8 cellular contexts compared by ENCODE assay signal in genomic region chr13:101453784-101454201, GRCh38. TPM values are rescaled to one million over a fixed set of nuclear protein-coding genes. Genes with fewer than 3 reads are reported as not detected.
DNase-seq lines count a peak whose midpoint lies in the region; ATAC-seq lines count a peak whose summit lies in the region.

No MANE protein-coding gene starts in this region.

- DNase-seq in ACHN (peak; percentile 44), NT2/D1 (ENCODE audit: low read depth, low spot score) (no peak), Right ventricle myocardium superior (peak; percentile 42), globus pallidus (ENCODE audit: low spot score) (no peak), OCI-M1 (lab: John Stamatoyannopoulos, UW) (no peak)
- peak in 1 of 2 donors; percentile 7 for DNase-seq in stimulated activated naive CD8-positive, alpha-beta T cell treated with anti-CD3 and anti-CD28 coated beads, Interleukin-15, amount 100 ng/mL, for 72 hours

- ATAC-seq in GM21360 (IDR thresholded peaks at IDR 0.05; ENCODE audit: unreplicated experiment) (peak; percentile 40), Right ventricle myocardium superior (ENCODE audit: poor library complexity) (peak; percentile 89), HG03139 (IDR thresholded peaks at IDR 0.05; ENCODE audit: unreplicated experiment) (no peak)
- peak; percentile 37 for ATAC-seq in stimulated activated naive CD8-positive, alpha-beta T cell treated with anti-CD3 and anti-CD28 coated beads, Interleukin-15, amount 100 ng/mL, for 72 hours

- no peaks in the 10 kb centered on the region for H3K27me3 ChIP-seq in NT2/D1 (ENCODE audit: insufficient read depth, insufficient read length)

- in situ Hi-C loops in ACHN (cut with HindIII; ENCODE audit: low pct_ligation_motif_present, low pct_unique_long_range_greater_than_20kb, low sequenced_read_pairs) = no loop called here

- H3K27ac Mint-ChIP-seq in stimulated activated naive CD8-positive, alpha-beta T cell treated with anti-CD3 and anti-CD28 coated beads, Interleukin-15, amount 100 ng/mL, for 72 hours = no peak overlapping the region

- H3K9ac ChIP-seq in NT2/D1 (ENCODE audit: insufficient read length, low read depth) = no peak overlapping the region

- peaks cover 2% of the 10 kb centered on the region for H3K4me1 ChIP-seq in NT2/D1 (ENCODE audit: insufficient read depth, insufficient read length)

- intact Hi-C loops in Right ventricle myocardium superior (cut with DNase I) = no loop called here

- H3K27me3 Mint-ChIP-seq in stimulated activated naive CD8-positive, alpha-beta T cell treated with anti-CD3 and anti-CD28 coated beads, Interleukin-15, amount 100 ng/mL, for 72 hours = peaks cover 36% of the 10 kb centered on the region

- no peaks in the 10 kb centered on the region for H3K36me3 ChIP-seq in NT2/D1 (ENCODE audit: insufficient read depth, insufficient read length, low read length)

- peak overlapping the region; percentile 8 for H3K4me3 ChIP-seq in NT2/D1 (ENCODE audit: insufficient read length, low read depth)

- no peaks in the 10 kb centered on the region for H3K9me3 Mint-ChIP-seq in stimulated activated naive CD8-positive, alpha-beta T cell treated with anti-CD3 and anti-CD28 coated beads, Interleukin-15, amount 100 ng/mL, for 72 hours

- peak overlapping the region in 1 of 2 donors; percentile 44 for H3K4me3 Mint-ChIP-seq in stimulated activated naive CD8-positive, alpha-beta T cell treated with anti-CD3 and anti-CD28 coated beads, Interleukin-15, amount 100 ng/mL, for 72 hours

- H3K4me1 Mint-ChIP-seq in stimulated activated naive CD8-positive, alpha-beta T cell treated with anti-CD3 and anti-CD28 coated beads, Interleukin-15, amount 100 ng/mL, for 72 hours = no peaks in the 10 kb centered on the region

- no peaks in the 10 kb centered on the region for H3K9me3 ChIP-seq in NT2/D1 (ENCODE audit: insufficient read depth, low read length)

RNA-seq across cellular contexts. Expression of gene ITGBL1, which starts 1.3 kb away (rescaled TPM):
- 6.8 TPM for total RNA-seq in Right ventricle myocardium superior

RNA-seq across cellular contexts. Expression of gene NALCN, which starts 37.5 kb away (rescaled TPM):
- 8.2 TPM for total RNA-seq in Right ventricle myocardium superior

Comparison
In these comparisons a context has a peak if more than half of its experiments do, and no peak if none do; other contexts are left out.
1. DNase-seq: peak in ACHN (single experiment) and Right ventricle myocardium superior (single experiment); none in NT2/D1 (single experiment), globus pallidus (single experiment) and OCI-M1 (single experiment).